9 cellular contexts compared by ENCODE assay signal in genomic region chr13:44231786-44232516, GRCh38.
DNase-seq lines count a peak whose midpoint lies in the region; ATAC-seq and TF ChIP-seq lines count a peak whose summit lies in the region.
"Had no signal": no experiment of that assay in that cellular context is flagged by ENCODE, and none has a peak within 500 bp of the region (broad histone marks: within the 10 kb centered on the region; RNA-seq: fewer than 3 reads in every experiment).

No MANE protein-coding gene starts in this region.

- H3K4me2 ChIP-seq in DND-41 (ENCODE audit: insufficient read depth, low read length): no peak overlapping the region

- H3K27me3 ChIP-seq in DND-41 (ENCODE audit: insufficient read depth, low read length, poor library complexity) (no peaks in the 10 kb centered on the region), esophagus squamous epithelium (no peaks in the 10 kb centered on the region), WERI-Rb-1 (ENCODE audit: insufficient read depth, low read depth, severe bottlenecking) (no peaks in the 10 kb centered on the region)

- H3K4me3 ChIP-seq in DND-41 (ENCODE audit: low read depth in 1 of 2, low read length in 2 of 2) (no peak overlapping the region), esophagus squamous epithelium (no peak overlapping the region), WERI-Rb-1 (ENCODE audit: low read depth, low read length) (no peak overlapping the region)

- H4K20me1 ChIP-seq in DND-41 (ENCODE audit: insufficient read depth, low read length): no peaks in the 10 kb centered on the region

- no peak overlapping the region for H3K27ac ChIP-seq in DND-41 (ENCODE audit: low read length)
- peak overlapping the region; percentile 61 to 83 (median 69) for H3K27ac ChIP-seq in esophagus squamous epithelium
- H3K27ac ChIP-seq in WERI-Rb-1: no peak overlapping the region
- H3K27ac ChIP-seq: HL-60 had no signal

- no peak for TF ChIP-seq CTCF in DND-41 (IDR thresholded peaks at IDR 0.05; ENCODE audit: borderline replicate concordance, extremely low read depth, low read length, poor library complexity, severe bottlenecking)
- TF ChIP-seq CTCF in esophagus squamous epithelium (IDR thresholded peaks at IDR 0.05): peak in 3 of 6 experiments; percentile 14 to 25 (median 18)
- TF ChIP-seq CTCF in progenitor cell of endocrine pancreas (IDR thresholded peaks at IDR 0.05; ENCODE audit: unreplicated experiment): no peak
- TF ChIP-seq CTCF in WERI-Rb-1 (IDR thresholded peaks at IDR 0.05; ENCODE audit: low read depth, low read length): no peak

- no peak for TF ChIP-seq POLR2A in esophagus squamous epithelium (IDR thresholded peaks at IDR 0.05)

- H3K36me3 ChIP-seq in DND-41 (ENCODE audit: insufficient read depth, low read length): no peaks in the 10 kb centered on the region
- H3K36me3 ChIP-seq in esophagus squamous epithelium: no peaks in the 10 kb centered on the region
- H3K36me3 ChIP-seq in WERI-Rb-1: no peaks in the 10 kb centered on the region

- H3K27ac Mint-ChIP-seq in progenitor cell of endocrine pancreas (peak overlapping the region; percentile 95), T-helper 17 cell (no peak overlapping the region)

- no peaks in the 10 kb centered on the region for H3K79me2 ChIP-seq in DND-41 (ENCODE audit: insufficient read depth, low read length)

- H3K4me1 Mint-ChIP-seq in progenitor cell of endocrine pancreas (ENCODE audit: low read depth) (peaks cover 4% of the 10 kb centered on the region), T-helper 17 cell (no peaks in the 10 kb centered on the region)

- H3K27me3 Mint-ChIP-seq in progenitor cell of endocrine pancreas: peaks cover 3% of the 10 kb centered on the region
- peaks cover 34% of the 10 kb centered on the region for H3K27me3 Mint-ChIP-seq in T-helper 17 cell

- H3K4me1 ChIP-seq in DND-41 (ENCODE audit: insufficient read depth, low read length): no peaks in the 10 kb centered on the region
- peaks cover 10 to 49% (median 31%) of the 10 kb centered on the region in 3 donors for H3K4me1 ChIP-seq in esophagus squamous epithelium

- WGBS in esophagus squamous epithelium, 2 donors: 45 to 54% methylated on average over 12 to 14 of the region's 15 CpGs

- no peaks in the 10 kb centered on the region for H3K9me3 Mint-ChIP-seq in progenitor cell of endocrine pancreas (ENCODE audit: low read depth)

- intact Hi-C loops in esophagus squamous epithelium (cut with DNase I): no loop called here

- H3K9ac ChIP-seq in DND-41 (ENCODE audit: low read depth, low read length): no peak overlapping the region

- ATAC-seq in DND-41 (ENCODE audit: insufficient read depth, low read depth): no peak
- no peak for ATAC-seq in T-helper 17 cell

- H3K9me3 ChIP-seq in DND-41 (ENCODE audit: insufficient read depth, low read length, severe bottlenecking) (no peaks in the 10 kb centered on the region), esophagus squamous epithelium (no peaks in the 10 kb centered on the region), T-helper 17 cell (ENCODE audit: control insufficient read depth, low read length, poor library complexity, severe bottlenecking) (no peaks in the 10 kb centered on the region), WERI-Rb-1 (ENCODE audit: severe bottlenecking) (no peaks in the 10 kb centered on the region)

- H3K36me3 Mint-ChIP-seq in progenitor cell of endocrine pancreas (ENCODE audit: insufficient read depth): no peaks in the 10 kb centered on the region
- H3K36me3 Mint-ChIP-seq in T-helper 17 cell (ENCODE audit: low read depth): no peaks in the 10 kb centered on the region

- no peak for DNase-seq in DND-41
- DNase-seq in NCI-H2196 treated with DMSO at 0.1 percent for 48 hours (lab: John Stamatoyannopoulos, UW; ENCODE audit: unreplicated experiment): peak; percentile 34
- DNase-seq in esophagus squamous epithelium (lab: John Stamatoyannopoulos, UW): no peak
- no peak for DNase-seq in progenitor cell of endocrine pancreas (ENCODE audit: low spot score, unreplicated experiment)
- DNase-seq in T-helper 17 cell: no peak
- no peak for DNase-seq in activated CD4-positive, alpha-beta T cell treated with anti-CD3 and anti-CD28 coated beads, Interleukin-2, amount 50 U/mL, for 1 hour
- no peak for DNase-seq in hippocampal formation (lab: John Stamatoyannopoulos, UW)
- DNase-seq in WERI-Rb-1: no peak

- H3K4me3 Mint-ChIP-seq in progenitor cell of endocrine pancreas (ENCODE audit: low read depth) (no peak overlapping the region), T-helper 17 cell (no peak overlapping the region)

- peak overlapping the region; percentile 44; the same call in 1 of the 2 replicates for H2AFZ ChIP-seq in DND-41 (ENCODE audit: low read depth, low read length)

Comparison
In these comparisons a context has a peak if more than half of its experiments do, and no peak if none do; other contexts are left out.
1. H3K27ac ChIP-seq: peak in esophagus squamous epithelium (4 of 4); none in DND-41 (single experiment) and WERI-Rb-1 (single experiment).